In the genomic region with DNA sequence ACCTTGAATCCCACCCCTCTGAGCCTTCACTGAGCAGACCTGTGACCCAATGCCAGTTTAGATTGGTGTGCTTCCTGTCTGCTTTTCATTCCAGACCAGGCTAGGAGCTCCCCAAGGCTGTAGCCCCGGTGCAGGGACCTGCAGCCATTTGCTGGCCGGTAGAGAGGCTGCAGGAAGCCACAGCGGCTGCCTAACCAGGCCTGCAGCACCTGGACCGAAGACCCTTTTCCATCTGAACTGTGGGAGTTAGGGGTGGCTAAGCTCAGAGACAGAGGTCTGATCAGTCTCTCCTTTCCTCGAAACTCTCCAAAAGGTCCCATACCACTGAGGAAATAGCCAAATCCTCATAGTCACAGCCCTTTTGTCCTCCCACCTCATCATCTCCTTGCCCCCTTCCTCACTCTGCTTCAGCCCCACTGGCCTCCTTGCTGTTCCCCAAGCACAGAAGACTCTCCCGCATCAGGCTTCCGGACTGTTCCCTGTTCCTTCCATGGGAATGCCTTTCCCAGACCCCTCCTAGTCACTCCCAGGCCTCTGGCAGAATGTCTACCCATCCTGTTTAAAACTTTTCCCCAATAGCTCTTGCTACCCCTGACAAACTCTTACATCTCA, we compare ENCODE assay signal across 7 cellular contexts. TPM values are rescaled to one million over a fixed set of nuclear protein-coding genes. Genes with fewer than 3 reads are reported as not detected.
DNase-seq lines count a peak whose midpoint lies in the region; ATAC-seq and TF ChIP-seq lines count a peak whose summit lies in the region.

No MANE protein-coding gene starts in this region.

- intact Hi-C loops in lower leg skin (cut with DNase I; ENCODE audit: low total_unique reads): no loop called here

- 85 to 93% methylated on average over 7 of the region's 7 CpGs for WGBS in lower leg skin, 2 donors

- TF ChIP-seq POLR2A in lower leg skin (IDR thresholded peaks at IDR 0.05): no peak

- in situ Hi-C loops in astrocyte of the cerebellum (cut with HindIII; ENCODE audit: low sequenced_read_pairs): no loop called here

- peak overlapping the region; percentile 62 for H3K4me3 ChIP-seq in Jurkat, Clone E6-1 (ENCODE audit: low read length)
- H3K4me3 ChIP-seq in astrocyte of the cerebellum (ENCODE audit: low read depth, low read length) (peak overlapping the region; percentile 81), lower leg skin (ENCODE audit: low read depth, poor library complexity, severe bottlenecking) (peak overlapping the region; percentile 83)

- TF ChIP-seq CTCF in astrocyte of the cerebellum (IDR thresholded peaks at IDR 0.05; ENCODE audit: low read depth, low read length, missing control alignments) (no peak), lower leg skin (IDR thresholded peaks at IDR 0.05) (no peak)

- peak overlapping the region; percentile 70 for H3K27ac ChIP-seq in temporal lobe (ENCODE audit: low read depth, low read length)

- DNase-seq in Jurkat, Clone E6-1 (ENCODE audit: low read depth, low spot score): no peak
- no peak for DNase-seq in astrocyte of the cerebellum (ENCODE audit: low read depth)
- peak in 1 of 2 donors; percentile 83 for DNase-seq in lower leg skin (ENCODE audit: low spot score in 2 of 2)
- no peak for DNase-seq in NCI-H146 treated with DMSO at 0.1 percent for 48 hours (lab: John Stamatoyannopoulos, UW; ENCODE audit: unreplicated experiment)

- ATAC-seq in esophagus mucosa (no peak), HG03457 (IDR thresholded peaks at IDR 0.05; ENCODE audit: unreplicated experiment) (no peak)

RNA-seq across cellular contexts. Expression of a gene that starts 0.7 kb away (rescaled TPM):
- 42.3 TPM for polyA plus RNA-seq in Jurkat, Clone E6-1 (2012; ENCODE audit: insufficient read depth, insufficient read length)
- 10 to 100 TPM; 15.7 to 21.2 (median 18.3) TPM for total RNA-seq in lower leg skin
- 15.7 TPM for total RNA-seq in temporal lobe
- total RNA-seq in esophagus mucosa: 15.1 TPM

RNA-seq across cellular contexts. Expression of a gene that starts 49.3 kb away (rescaled TPM):
- polyA plus RNA-seq in Jurkat, Clone E6-1 (2012; ENCODE audit: insufficient read depth, insufficient read length): 6.9 TPM
- total RNA-seq in lower leg skin (1 to 10 TPM; 4.0 to 7.7 (median 5.1) TPM), temporal lobe (2.5 TPM), esophagus mucosa (2.8 TPM)
